In the genomic region with DNA sequence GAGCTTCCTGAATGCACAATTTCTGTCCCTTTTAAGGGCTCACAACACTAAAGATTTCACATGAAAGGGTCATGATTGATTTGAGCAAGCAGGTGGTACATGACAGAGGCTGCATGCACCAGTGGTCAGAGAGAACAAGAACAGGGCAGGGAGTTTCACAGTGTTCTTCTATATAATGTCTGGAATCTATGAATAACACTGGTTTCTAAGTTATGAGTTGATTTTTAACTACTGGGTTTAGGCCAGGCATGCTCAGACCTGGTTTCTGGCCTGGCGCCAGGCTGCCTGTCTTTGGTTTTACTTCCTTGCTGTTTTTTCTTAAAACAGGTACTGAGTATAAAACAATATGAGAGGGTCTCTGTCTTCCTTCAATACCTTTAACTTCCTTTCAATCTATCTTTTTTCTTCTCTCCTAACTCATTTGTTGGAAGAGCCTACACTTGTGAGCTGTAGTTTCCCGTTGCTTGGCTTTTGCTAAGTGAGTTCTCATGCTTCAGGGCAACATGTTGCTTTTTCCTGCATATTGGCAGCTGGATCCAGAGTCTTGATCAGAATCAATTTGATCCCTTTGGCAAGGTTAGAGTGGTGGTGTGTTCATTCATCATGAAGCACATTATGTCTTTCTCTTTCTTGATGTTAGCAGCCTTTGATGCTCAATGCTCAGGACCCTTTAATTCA, we compare ENCODE assay signal across 10 cellular contexts. TPM values are rescaled to one million over a fixed set of nuclear protein-coding genes. Genes with fewer than 3 reads are reported as not detected.
DNase-seq lines count a peak whose midpoint lies in the region; ATAC-seq, FAIRE-seq and TF ChIP-seq lines count a peak whose summit lies in the region.
"Had no signal": no experiment of that assay in that cellular context is flagged by ENCODE, and none has a peak within 500 bp of the region (broad histone marks: within the 10 kb centered on the region; RNA-seq: fewer than 3 reads in every experiment).

No MANE protein-coding gene starts in this region.

- ATAC-seq in GM21367 (IDR thresholded peaks at IDR 0.05; ENCODE audit: unreplicated experiment) (peak; percentile 40), HG03139 (IDR thresholded peaks at IDR 0.05; ENCODE audit: unreplicated experiment) (peak; percentile 49), body of pancreas (peak; percentile 40)
- ATAC-seq in activated naive CD4-positive, alpha-beta T cell treated with anti-CD3 and anti-CD28 coated beads, Interleukin-2, amount 50 U/mL, for 72 hours = no peak

- H3K36me3 ChIP-seq in body of pancreas (replicated peaks in 1 of 2; ENCODE audit: insufficient read depth in 1 of 2, low read depth in 2 of 2) (no peaks in the 10 kb centered on the region), spleen (no peaks in the 10 kb centered on the region)
- H3K36me3 ChIP-seq: SJSA1 had no signal

- peak overlapping the region in 3 of 4 donors; percentile 4 to 28 (median 17) for H3K27ac ChIP-seq in body of pancreas
- H3K27ac ChIP-seq in spleen = no peak overlapping the region
- H3K27ac ChIP-seq: SJSA1 had no signal

- peaks cover 0 to 9% of the 10 kb centered on the region in 2 donors for H3K36me3 Mint-ChIP-seq in activated naive CD4-positive, alpha-beta T cell treated with anti-CD3 and anti-CD28 coated beads, Interleukin-2, amount 50 U/mL, for 72 hours

- intact Hi-C loops in body of pancreas (cut with DNase I) (no loop called here), spleen (cut with DNase I; ENCODE audit: low total_unique reads) (no loop called here)

- H3K9me3 Mint-ChIP-seq in activated naive CD4-positive, alpha-beta T cell treated with anti-CD3 and anti-CD28 coated beads, Interleukin-2, amount 50 U/mL, for 72 hours = peaks cover 0 to 6% of the 10 kb centered on the region in 2 donors

- H3K27me3 ChIP-seq in body of pancreas (no peaks in the 10 kb centered on the region), spleen (replicated peaks in 1 of 7) (peaks cover 0 to 12% (median 0%) of the 10 kb centered on the region in 7 donors)

- 18 to 19% methylated on average over 2 of the region's 2 CpGs for WGBS in body of pancreas, 2 donors
- 58 to 75% (median 67%) methylated on average over 2 of the region's 2 CpGs for WGBS in spleen, 5 donors

- no peak for TF ChIP-seq CTCF in body of pancreas (IDR thresholded peaks at IDR 0.05)
- no peak for TF ChIP-seq CTCF in spleen (IDR thresholded peaks at IDR 0.05 in 8 of 11, conservative IDR thresholded peaks at IDR 0.05 in 3 of 11)

- TF ChIP-seq POLR2A in body of pancreas (IDR thresholded peaks at IDR 0.05) = no peak
- TF ChIP-seq POLR2A in GM12892 (IDR thresholded peaks at IDR 0.05; ENCODE audit: low read depth, low read length) = no peak
- no peak for TF ChIP-seq POLR2A in spleen (IDR thresholded peaks at IDR 0.05)

- H3K9me3 ChIP-seq in body of pancreas (no peaks in the 10 kb centered on the region), spleen (peaks cover 0 to 5% (median 0%) of the 10 kb centered on the region in 8 donors)
- H3K9me3 ChIP-seq: SJSA1 had no signal

- DNase-seq in DMS79 (lab: John Stamatoyannopoulos, UW) (peak; percentile 53), body of pancreas (peak; percentile 69 to 83 (median 72)), NCI-H1417 treated with DMSO at 0.1 percent for 48 hours (lab: John Stamatoyannopoulos, UW) (no peak), GM12892 (ENCODE audit: insufficient read length) (no peak), spleen (no peak)
- no peak for DNase-seq in activated naive CD4-positive, alpha-beta T cell treated with anti-CD3 and anti-CD28 coated beads, Interleukin-2, amount 50 U/mL, for 72 hours (ENCODE audit: low spot score in 2 of 2)
- DNase-seq: effector CD8-positive, alpha-beta T cell had no signal

- FAIRE-seq in GM12892 (lab: Jason Lieb, UNC) = no peak

- no peak overlapping the region for H3K27ac Mint-ChIP-seq in activated naive CD4-positive, alpha-beta T cell treated with anti-CD3 and anti-CD28 coated beads, Interleukin-2, amount 50 U/mL, for 72 hours

- H3K4me3 ChIP-seq in body of pancreas = no peak overlapping the region
- H3K4me3 ChIP-seq in spleen = no peak overlapping the region
- H3K4me3 ChIP-seq: SJSA1 had no signal

- peaks cover 18% of the 10 kb centered on the region for H3K4me1 ChIP-seq in body of pancreas
- no peaks in the 10 kb centered on the region for H3K4me1 ChIP-seq in spleen
- H3K4me1 ChIP-seq: SJSA1 had no signal

RNA-seq across cellular contexts. Expression of gene FGF14, which starts 38.5 kb away (rescaled TPM):
- total RNA-seq in body of pancreas (under 1 TPM; under 0.01 to 0.52 TPM), spleen (1 to 10 TPM in 1 of 7 donors, under 1 TPM in 3, not detected in 3; 0.03 to 1.1 (median 0.18) TPM)
- not detected for polyA plus RNA-seq in GM12892 (2012; ENCODE audit: missing spikeins)
- under 1 TPM; 0.03 to 0.32 (median 0.04) TPM for polyA plus RNA-seq in spleen
- not detected for total RNA-seq in activated naive CD4-positive, alpha-beta T cell treated with anti-CD3 and anti-CD28 coated beads, Interleukin-2, amount 50 U/mL, for 72 hours
- total RNA-seq: SJSA1 had no signal

Comparison
In these comparisons a context has a peak if more than half of its experiments do, and no peak if none do; other contexts are left out.
1. DNase-seq: peak in DMS79 (single experiment) and body of pancreas (4 of 4); none in NCI-H1417 treated with DMSO at 0.1 percent for 48 hours (single experiment), GM12892 (single experiment), spleen (single experiment) and activated naive CD4-positive, alpha-beta T cell treated with anti-CD3 and anti-CD28 coated beads, Interleukin-2, amount 50 U/mL, for 72 hours (0 of 2).
2. ATAC-seq: peak in GM21367 (single experiment), HG03139 (single experiment) and body of pancreas (single experiment); none in activated naive CD4-positive, alpha-beta T cell treated with anti-CD3 and anti-CD28 coated beads, Interleukin-2, amount 50 U/mL, for 72 hours (0 of 2).
3. H3K27ac ChIP-seq: peak in body of pancreas (3 of 4); none in spleen (0 of 8).